In genomic region chr17:80472996-80473395, GRCh38 we compare ENCODE assay signal across 1 cellular context.
TF ChIP-seq lines count a peak whose summit lies in the region.

No MANE protein-coding gene starts in this region.

TF ChIP-seq in H1, 55 proteins besides CTCF, POLR2A, EP300 and RAD21:
- TF ChIP-seq POLR2AphosphoS5 (IDR thresholded peaks at IDR 0.05; ENCODE audit: low read depth, low read length): no peak
- TF ChIP-seq ZNF274 (IDR thresholded peaks at IDR 0.05; ENCODE audit: borderline replicate concordance, extremely low read depth, low read length): no peak
- TF ChIP-seq TCF12 (IDR thresholded peaks at IDR 0.05; ENCODE audit: low read depth, low read length): no peak
- TF ChIP-seq JUND (IDR thresholded peaks at IDR 0.05; ENCODE audit: low read length): no peak
- TF ChIP-seq SP2 (IDR thresholded peaks at IDR 0.05; ENCODE audit: low read length): no peak
- TF ChIP-seq HDAC6 (IDR thresholded peaks at IDR 0.05; ENCODE audit: low read depth, low read length): no peak
- no peak for TF ChIP-seq BRCA1 (IDR thresholded peaks at IDR 0.05; ENCODE audit: low read depth, low read length)
- no peak for TF ChIP-seq NANOG (IDR thresholded peaks at IDR 0.05; ENCODE audit: insufficient read depth, low read depth, low read length, poor library complexity, severe bottlenecking)
